In the genomic region with DNA sequence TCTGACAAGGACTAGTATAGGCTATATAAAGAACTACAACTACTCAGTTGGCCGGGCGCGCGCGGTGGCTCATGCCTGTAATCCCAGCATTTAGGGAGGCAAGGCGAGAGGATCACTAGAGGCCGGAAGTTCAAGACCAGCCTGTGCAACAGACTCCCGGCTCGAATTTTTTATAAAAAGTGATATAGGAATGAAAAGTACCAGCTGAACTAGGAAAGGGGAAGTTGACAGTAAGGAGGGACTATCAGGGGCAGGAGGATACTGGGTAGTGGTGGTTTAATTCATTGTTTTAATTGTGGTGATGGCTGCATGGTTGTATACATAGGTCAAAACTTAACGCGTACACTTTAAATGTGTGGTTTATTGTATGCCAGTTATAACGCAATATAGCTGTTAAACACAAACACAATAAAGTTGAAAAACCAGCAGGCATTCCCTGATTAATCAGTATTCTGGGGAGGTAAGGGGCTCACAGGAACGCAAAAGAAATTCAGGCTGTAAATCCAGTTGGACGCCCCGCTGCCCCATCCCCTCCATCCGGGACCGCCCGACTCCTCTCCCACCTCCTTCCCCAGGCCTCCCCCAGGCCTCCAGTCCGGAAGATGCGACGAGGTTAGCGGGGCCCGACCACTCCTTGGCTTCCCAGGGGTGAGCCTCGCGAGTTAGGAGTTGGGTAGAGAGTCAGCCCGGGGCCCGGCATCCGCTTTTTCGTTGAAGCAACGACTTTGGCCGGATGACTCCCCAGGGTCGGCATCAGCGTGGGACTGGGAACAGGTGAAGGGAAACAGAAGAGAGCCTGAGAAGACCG, we compare ENCODE assay signal across 8 cellular contexts. TPM values are rescaled to one million over a fixed set of nuclear protein-coding genes. Genes with fewer than 3 reads are reported as not detected.
DNase-seq lines count a peak whose midpoint lies in the region; ATAC-seq and TF ChIP-seq lines count a peak whose summit lies in the region.

No MANE protein-coding gene starts in this region.

- H3K27me3 ChIP-seq in HAP-1 (ENCODE audit: low read depth) (no peaks in the 10 kb centered on the region), MM.1S (replicated peaks; ENCODE audit: insufficient read depth, low read length) (no peaks in the 10 kb centered on the region), breast epithelium (no peaks in the 10 kb centered on the region)

- in situ Hi-C loops in GM13976 (cut with MboI; ENCODE audit: low sequenced_read_pairs, unreplicated experiment), result no loop called here
- in situ Hi-C loops in HAP-1 (cut with MboI; ENCODE audit: low sequenced_read_pairs), result no loop called here

- H2AFZ ChIP-seq in MM.1S (ENCODE audit: low read length), result peak overlapping the region; percentile 83

- H3K9ac ChIP-seq in MM.1S (ENCODE audit: low read length), result peak overlapping the region; percentile 92

- H3K9me2 ChIP-seq in MM.1S (replicated peaks; ENCODE audit: insufficient read depth, low read length), result no peaks in the 10 kb centered on the region

- peaks cover 42% of the 10 kb centered on the region for H3K79me2 ChIP-seq in MM.1S (ENCODE audit: low read length)

- H3K4me1 ChIP-seq in HAP-1, result peaks cover 10% of the 10 kb centered on the region
- H3K4me1 ChIP-seq in MM.1S (ENCODE audit: low read length), result peaks cover 9% of the 10 kb centered on the region; the same call in 1 of the 2 replicates
- H3K4me1 ChIP-seq in breast epithelium, result peaks cover 0 to 9% of the 10 kb centered on the region in 2 donors

- no peaks in the 10 kb centered on the region; the same call in 1 of the 2 replicates for H4K20me1 ChIP-seq in MM.1S (ENCODE audit: insufficient read depth, low read length)

- peak overlapping the region; percentile 81 for H3K4me2 ChIP-seq in MM.1S (ENCODE audit: low read depth, low read length)

- H3K9me3 ChIP-seq in HAP-1 (no peaks in the 10 kb centered on the region; the same call in 1 of the 2 replicates), MM.1S (replicated peaks; ENCODE audit: insufficient read depth, low read length) (no peaks in the 10 kb centered on the region), breast epithelium (no peaks in the 10 kb centered on the region)

- CTCF ChIA-PET in T-cell (lab: Charles Lee), result no interaction called here

- ATAC-seq in T-cell (replicated peaks in 1 of 4), result peak; percentile 74 to 80 (median 77)

- no peak overlapping the region for H3K27ac Mint-ChIP-seq in T-cell

- H3K4me1 Mint-ChIP-seq in T-cell, result peaks cover 17 to 20% (median 19%) of the 10 kb centered on the region in 3 donors

- intact Hi-C loops in breast epithelium (cut with DNase I; ENCODE audit: low total_unique reads), result loop anchor here (5.0 kb wide), 1 partner anchor 1364 kb away; no protein-coding TSS in a partner anchor

- peak overlapping the region; percentile 92 for H3K27ac ChIP-seq in MM.1S (ENCODE audit: low read length)
- peak overlapping the region; percentile 84 to 92 for H3K27ac ChIP-seq in breast epithelium

- no peaks in the 10 kb centered on the region for H3K27me3 Mint-ChIP-seq in T-cell

- no peaks in the 10 kb centered on the region for H3K9me3 Mint-ChIP-seq in T-cell

- H3K36me3 Mint-ChIP-seq in T-cell, result peaks cover 5% of the 10 kb centered on the region

- peaks cover 26% of the 10 kb centered on the region for H3F3A ChIP-seq in MM.1S (ENCODE audit: insufficient read depth, low read length)

- no peak overlapping the region for H3K4me3 Mint-ChIP-seq in T-cell

- H3K4me3 ChIP-seq in HAP-1 (peak overlapping the region; percentile 88), MM.1S (ENCODE audit: low read length) (peak overlapping the region; percentile 95), breast epithelium (peak overlapping the region; percentile 72 to 90 (median 78))

- no peak for TF ChIP-seq CTCF in GM13976 (IDR thresholded peaks at IDR 0.05; ENCODE audit: borderline replicate concordance, control extremely low read depth, extremely low read depth, insufficient read depth, missing control alignments)
- no peak for TF ChIP-seq CTCF in MM.1S (IDR thresholded peaks at IDR 0.05; ENCODE audit: low read length)
- no peak for TF ChIP-seq CTCF in breast epithelium (IDR thresholded peaks at IDR 0.05)

- peaks cover 12% of the 10 kb centered on the region for H3K36me3 ChIP-seq in HAP-1 (replicated peaks)
- H3K36me3 ChIP-seq in MM.1S (replicated peaks; ENCODE audit: insufficient read depth, low read length), result peaks cover 7% of the 10 kb centered on the region
- no peaks in the 10 kb centered on the region for H3K36me3 ChIP-seq in breast epithelium

- TF ChIP-seq POLR2A in breast epithelium (IDR thresholded peaks at IDR 0.05), result no peak

- POLR2A ChIA-PET in T-cell (lab: Charles Lee), result no interaction called here

- DNase-seq in GM13976 (ENCODE audit: low spot score), result peak; percentile 31
- DNase-seq in HAP-1 (ENCODE audit: low spot score in 2 of 2), result peak; percentile 53 to 81
- peak; percentile 70 for DNase-seq in MM.1S
- DNase-seq in T-cell, result peak in 21 of 34 experiments; percentile 20 to 78 (median 54)
- DNase-seq in breast epithelium (ENCODE audit: low spot score in 2 of 2), result peak; percentile 52 to 54
- peak; percentile 67 for DNase-seq in kidney tubule cell (ENCODE audit: low spot score)
- DNase-seq in stimulated activated CD4-positive, alpha-beta T cell treated with anti-CD3 and anti-CD28 coated beads, Interleukin-2, amount 100 ng/mL, for 4 hours (ENCODE audit: low read depth), result peak; percentile 55
- DNase-seq in COLO829 (ENCODE audit: low spot score), result no peak

RNA-seq across cellular contexts. Expression of gene POLR1B, which starts 0.7 kb away (rescaled TPM):
- total RNA-seq in T-cell (10 to 100 TPM; 15.1 to 39.5 (median 35.9) TPM), breast epithelium (10 to 100 TPM in 2 of 3 donors, 1 to 10 TPM in 1; 7.8 to 23.7 (median 15.7) TPM)

RNA-seq across cellular contexts. Expression of gene CHCHD5, which starts 42.9 kb away (rescaled TPM):
- total RNA-seq in T-cell (10 to 100 TPM; 16.4 to 30.1 (median 24.7) TPM), breast epithelium (10 to 100 TPM; 19.0 to 20.2 (median 19.5) TPM)

RNA-seq across cellular contexts. Expression of gene TTL, which starts 59.6 kb away (rescaled TPM):
- total RNA-seq in T-cell (10 to 100 TPM; 11.9 to 23.3 (median 20.2) TPM), breast epithelium (10 to 100 TPM; 16.4 to 26.7 (median 22.0) TPM)
